Comparison of ENCODE assay signal across 2 cellular contexts in genomic region chr19:14145381-14145780, GRCh38.
TF ChIP-seq lines count a peak whose summit lies in the region.

No MANE protein-coding gene starts in this region.

TF ChIP-seq in SK-N-SH, 30 proteins besides CTCF, POLR2A, EP300 and RAD21 (continued from another document):
- TF ChIP-seq, protein P1, sequence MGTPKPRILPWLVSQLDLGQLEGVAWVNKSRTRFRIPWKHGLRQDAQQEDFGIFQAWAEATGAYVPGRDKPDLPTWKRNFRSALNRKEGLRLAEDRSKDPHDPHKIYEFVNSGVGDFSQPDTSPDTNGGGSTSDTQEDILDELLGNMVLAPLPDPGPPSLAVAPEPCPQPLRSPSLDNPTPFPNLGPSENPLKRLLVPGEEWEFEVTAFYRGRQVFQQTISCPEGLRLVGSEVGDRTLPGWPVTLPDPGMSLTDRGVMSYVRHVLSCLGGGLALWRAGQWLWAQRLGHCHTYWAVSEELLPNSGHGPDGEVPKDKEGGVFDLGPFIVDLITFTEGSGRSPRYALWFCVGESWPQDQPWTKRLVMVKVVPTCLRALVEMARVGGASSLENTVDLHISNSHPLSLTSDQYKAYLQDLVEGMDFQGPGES (IDR thresholded peaks at IDR 0.05; ENCODE audit: low read depth, low read length) = no peak
- TF ChIP-seq RCOR1 (IDR thresholded peaks at IDR 0.05; ENCODE audit: low read length) (no peak), EZH2phosphoT487 (IDR thresholded peaks at IDR 0.05; ENCODE audit: borderline replicate concordance, low read depth) (no peak), POLR2AphosphoS5 (IDR thresholded peaks at IDR 0.05; ENCODE audit: low read depth, low read length) (no peak), NRF1 (IDR thresholded peaks at IDR 0.05; ENCODE audit: low read depth, low read length) (no peak), GABPA (IDR thresholded peaks at IDR 0.05; ENCODE audit: low read depth) (no peak), YY1 (IDR thresholded peaks at IDR 0.05; ENCODE audit: low read depth) (no peak), FOSL2 (IDR thresholded peaks at IDR 0.05; ENCODE audit: borderline replicate concordance, low read depth) (no peak), FOXM1 (IDR thresholded peaks at IDR 0.05; ENCODE audit: low read depth) (no peak), GATA2 (CRISPR knock-in tag; IDR thresholded peaks at IDR 0.05) (no peak), MXI1 (IDR thresholded peaks at IDR 0.05; ENCODE audit: low read depth, low read length) (no peak), TCF12 (IDR thresholded peaks at IDR 0.05) (no peak), SIN3A (IDR thresholded peaks at IDR 0.05; ENCODE audit: borderline replicate concordance, low read depth, low read length) (no peak), RXRA (IDR thresholded peaks at IDR 0.05; ENCODE audit: borderline replicate concordance, low read depth) (no peak)

TF ChIP-seq in SK-N-SH treated with all-trans-retinoic acid at 6 μM for 48 hours, 23 proteins besides CTCF, POLR2A, EP300 and RAD21 (continued from another document):
- TF ChIP-seq, protein P2, sequence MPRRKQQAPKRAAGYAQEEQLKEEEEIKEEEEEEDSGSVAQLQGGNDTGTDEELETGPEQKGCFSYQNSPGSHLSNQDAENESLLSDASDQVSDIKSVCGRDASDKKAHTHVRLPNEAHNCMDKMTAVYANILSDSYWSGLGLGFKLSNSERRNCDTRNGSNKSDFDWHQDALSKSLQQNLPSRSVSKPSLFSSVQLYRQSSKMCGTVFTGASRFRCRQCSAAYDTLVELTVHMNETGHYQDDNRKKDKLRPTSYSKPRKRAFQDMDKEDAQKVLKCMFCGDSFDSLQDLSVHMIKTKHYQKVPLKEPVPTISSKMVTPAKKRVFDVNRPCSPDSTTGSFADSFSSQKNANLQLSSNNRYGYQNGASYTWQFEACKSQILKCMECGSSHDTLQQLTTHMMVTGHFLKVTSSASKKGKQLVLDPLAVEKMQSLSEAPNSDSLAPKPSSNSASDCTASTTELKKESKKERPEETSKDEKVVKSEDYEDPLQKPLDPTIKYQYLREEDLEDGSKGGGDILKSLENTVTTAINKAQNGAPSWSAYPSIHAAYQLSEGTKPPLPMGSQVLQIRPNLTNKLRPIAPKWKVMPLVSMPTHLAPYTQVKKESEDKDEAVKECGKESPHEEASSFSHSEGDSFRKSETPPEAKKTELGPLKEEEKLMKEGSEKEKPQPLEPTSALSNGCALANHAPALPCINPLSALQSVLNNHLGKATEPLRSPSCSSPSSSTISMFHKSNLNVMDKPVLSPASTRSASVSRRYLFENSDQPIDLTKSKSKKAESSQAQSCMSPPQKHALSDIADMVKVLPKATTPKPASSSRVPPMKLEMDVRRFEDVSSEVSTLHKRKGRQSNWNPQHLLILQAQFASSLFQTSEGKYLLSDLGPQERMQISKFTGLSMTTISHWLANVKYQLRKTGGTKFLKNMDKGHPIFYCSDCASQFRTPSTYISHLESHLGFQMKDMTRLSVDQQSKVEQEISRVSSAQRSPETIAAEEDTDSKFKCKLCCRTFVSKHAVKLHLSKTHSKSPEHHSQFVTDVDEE (CRISPR knock-in tag; IDR thresholded peaks at IDR 0.05) = no peak
- TF ChIP-seq POU6F1 (CRISPR knock-in tag; IDR thresholded peaks at IDR 0.05; ENCODE audit: borderline replicate concordance, low read depth) = no peak
- no peak for TF ChIP-seq CREB5 (CRISPR knock-in tag; IDR thresholded peaks at IDR 0.05; ENCODE audit: low read depth)
- TF ChIP-seq PPARA (CRISPR knock-in tag; IDR thresholded peaks at IDR 0.05; ENCODE audit: borderline replicate concordance) = no peak
- TF ChIP-seq GLIS3 (CRISPR knock-in tag; IDR thresholded peaks at IDR 0.05) = no peak
- no peak for TF ChIP-seq CSRNP3 (CRISPR knock-in tag; IDR thresholded peaks at IDR 0.05)
- no peak for TF ChIP-seq BACH2 (CRISPR knock-in tag; IDR thresholded peaks at IDR 0.05; ENCODE audit: borderline replicate concordance)
- TF ChIP-seq TCF4 (CRISPR knock-in tag; IDR thresholded peaks at IDR 0.05; ENCODE audit: borderline replicate concordance) = no peak
- no peak for TF ChIP-seq ISL1 (CRISPR knock-in tag; IDR thresholded peaks at IDR 0.05)
- no peak for TF ChIP-seq ESRRG (CRISPR knock-in tag; IDR thresholded peaks at IDR 0.05)
